In genomic region chr6:33802186-33803061, GRCh38 we compare ENCODE assay signal across 22 cellular contexts. TPM values are rescaled to one million over a fixed set of nuclear protein-coding genes. Genes with fewer than 3 reads are reported as not detected.
DNase-seq lines count a peak whose midpoint lies in the region; ATAC-seq, FAIRE-seq and TF ChIP-seq lines count a peak whose summit lies in the region.
"Had no signal": no experiment of that assay in that cellular context is flagged by ENCODE, and none has a peak within 500 bp of the region (broad histone marks: within the 10 kb centered on the region; RNA-seq: fewer than 3 reads in every experiment).

No MANE protein-coding gene starts in this region.

- H2BK15ac ChIP-seq in neuronal stem cell (ENCODE audit: low read length) = no peak overlapping the region

- H4K91ac ChIP-seq in neuronal stem cell (ENCODE audit: low read depth, low read length, poor library complexity) = no peak overlapping the region

- H3K27me3 ChIP-seq in astrocyte (ENCODE audit: insufficient read depth, low read length) (peaks cover 13% of the 10 kb centered on the region), neuronal stem cell (ENCODE audit: control insufficient read depth in 3 of 3, insufficient read depth in 3 of 3, low read depth in 1 of 3, low read length in 3 of 3) (no peaks in the 10 kb centered on the region)

- H3K4me2 ChIP-seq in astrocyte (ENCODE audit: low read length) = peak overlapping the region; percentile 46
- H3K4me2 ChIP-seq in neuronal stem cell (ENCODE audit: insufficient read depth, low read length, poor library complexity, severe bottlenecking) = no peak overlapping the region

- WGBS in neuronal stem cell (ENCODE audit: extremely low coverage in 2 of 2, insufficient read length in 2 of 2, insufficient replicate concordance in 1 of 2), 2 donors = no CpG with 5 or more reads among the region's 15 CpGs

- no peak overlapping the region for H2BK120ac ChIP-seq in neuronal stem cell (ENCODE audit: low read depth, low read length)

- no peak overlapping the region for H3K23ac ChIP-seq in neuronal stem cell (ENCODE audit: low read depth, low read length, poor library complexity)

- H3K4me1 ChIP-seq in astrocyte (ENCODE audit: insufficient read depth, low read length) (peaks cover 8% of the 10 kb centered on the region), neuronal stem cell (ENCODE audit: control insufficient read depth in 2 of 2, insufficient read depth in 1 of 2, low read depth in 1 of 2, low read length in 2 of 2) (peaks cover 17 to 30% of the 10 kb centered on the region in 2 donors)
- H3K4me1 ChIP-seq: Caco-2 had no signal

- H3K36me3 ChIP-seq in astrocyte (ENCODE audit: insufficient read depth, low read length) (no peaks in the 10 kb centered on the region), neuronal stem cell (replicated peaks in 1 of 2; ENCODE audit: control insufficient read depth in 2 of 2, insufficient read depth in 2 of 2, low read length in 2 of 2) (no peaks in the 10 kb centered on the region)

- H2BK12ac ChIP-seq in neuronal stem cell (ENCODE audit: low read length) = no peak overlapping the region

- peaks cover 38% of the 10 kb centered on the region for H3K27me3 Mint-ChIP-seq in astrocyte (ENCODE audit: low read depth, unreplicated experiment)
- peaks cover 2% of the 10 kb centered on the region for H3K27me3 Mint-ChIP-seq in glutamatergic neuron (ENCODE audit: unreplicated experiment)

- H3K4me1 Mint-ChIP-seq in astrocyte (ENCODE audit: low read depth, unreplicated experiment) = peaks cover 8% of the 10 kb centered on the region
- H3K4me1 Mint-ChIP-seq in glutamatergic neuron (ENCODE audit: low read depth, unreplicated experiment) = peaks cover 52% of the 10 kb centered on the region

- no peak overlapping the region for H3K27ac Mint-ChIP-seq in astrocyte (ENCODE audit: unreplicated experiment)
- peak overlapping the region; percentile 36 for H3K27ac Mint-ChIP-seq in glutamatergic neuron (ENCODE audit: unreplicated experiment)
- H3K27ac Mint-ChIP-seq: CD4-positive, alpha-beta T cell had no signal

- no peak for ATAC-seq in GM21390 (IDR thresholded peaks at IDR 0.05; ENCODE audit: unreplicated experiment)
- ATAC-seq in HG02759 (IDR thresholded peaks at IDR 0.05; ENCODE audit: unreplicated experiment) = no peak

- no peak for TF ChIP-seq CTCF in astrocyte (IDR thresholded peaks at IDR 0.05; ENCODE audit: insufficient read depth, low read depth, low read length)
- no peak for TF ChIP-seq CTCF in glutamatergic neuron (IDR thresholded peaks at IDR 0.05; ENCODE audit: partially characterized antibody, unreplicated experiment)

- no peak overlapping the region for H3K4me3 Mint-ChIP-seq in astrocyte (ENCODE audit: unreplicated experiment)
- no peak overlapping the region for H3K4me3 Mint-ChIP-seq in glutamatergic neuron (ENCODE audit: unreplicated experiment)
- H3K4me3 Mint-ChIP-seq: CD4-positive, alpha-beta T cell had no signal

- H2AFZ ChIP-seq in astrocyte (ENCODE audit: low read depth, low read length) = peak overlapping the region; percentile 42
- peak overlapping the region; percentile 72 for H2AFZ ChIP-seq in neuronal stem cell (ENCODE audit: low read length)

- H3K9me3 ChIP-seq in astrocyte (ENCODE audit: insufficient read depth, low read depth, low read length) (no peaks in the 10 kb centered on the region), neuronal stem cell (replicated peaks in 1 of 2; ENCODE audit: control insufficient read depth in 2 of 2, insufficient read depth in 1 of 2, low read depth in 1 of 2, low read length in 2 of 2) (no peaks in the 10 kb centered on the region)
- H3K9me3 ChIP-seq: Caco-2 had no signal

- H4K8ac ChIP-seq in neuronal stem cell (ENCODE audit: low read depth, low read length) = no peak overlapping the region

- no peak for FAIRE-seq in astrocyte (lab: Jason Lieb, UNC)
- FAIRE-seq: A204.1, GM12892, GM18507 had no signal

- peak overlapping the region; percentile 7 for H2AK5ac ChIP-seq in neuronal stem cell (ENCODE audit: low read depth, low read length)

- no peaks in the 10 kb centered on the region for H3K9me3 Mint-ChIP-seq in astrocyte (ENCODE audit: unreplicated experiment)
- H3K9me3 Mint-ChIP-seq in glutamatergic neuron (ENCODE audit: unreplicated experiment) = peaks cover 13% of the 10 kb centered on the region
- H3K9me3 Mint-ChIP-seq: CD4-positive, alpha-beta T cell had no signal

- H3K18ac ChIP-seq in neuronal stem cell (ENCODE audit: low read length) = peak overlapping the region; percentile 86

- H3K27ac ChIP-seq in astrocyte (ENCODE audit: low read depth, low read length) (no peak overlapping the region), neuronal stem cell (replicated peaks; ENCODE audit: low read length) (no peak overlapping the region)

- H3K36me3 Mint-ChIP-seq in astrocyte (ENCODE audit: low read depth, unreplicated experiment) (peaks cover 2% of the 10 kb centered on the region), glutamatergic neuron (ENCODE audit: unreplicated experiment) (no peaks in the 10 kb centered on the region)

- no peaks in the 10 kb centered on the region for H3K79me1 ChIP-seq in neuronal stem cell (ENCODE audit: low read depth, low read length)

- no peak overlapping the region for H3K4ac ChIP-seq in neuronal stem cell (ENCODE audit: low read length)

- DNase-seq in Daoy (ENCODE audit: low read depth) = peak; percentile 60
- no peak for DNase-seq in astrocyte (ENCODE audit: low read depth)
- DNase-seq in glutamatergic neuron = no peak
- DNase-seq in neuronal stem cell (ENCODE audit: low spot score) = no peak
- DNase-seq in NOMO-1 treated with dmso at 0.1 percent for 144 hours (lab: John Stamatoyannopoulos, UW; ENCODE audit: unreplicated experiment) = no peak
- no peak for DNase-seq in amniotic stem cell (lab: John Stamatoyannopoulos, UW)
- DNase-seq: Caco-2; CD4-positive, alpha-beta T cell; GOT3; KBM-7; NCI-H1105 treated with DMSO at 0.1 percent for 48 hours; NCI-H1694; NCI-H510A treated with DMSO at 0.1 percent for 48 hours; NCI-H774; OCI-M1; SHP77 treated with DMSO at 0.1 percent for 48 hours had no signal

- H3K4me3 ChIP-seq in astrocyte (ENCODE audit: insufficient read depth, low read depth, low read length) = no peak overlapping the region
- no peak overlapping the region for H3K4me3 ChIP-seq in neuronal stem cell (ENCODE audit: low read length in 2 of 2)

- H2BK5ac ChIP-seq in neuronal stem cell (ENCODE audit: low read length) = no peak overlapping the region

- H3K9ac ChIP-seq in astrocyte (ENCODE audit: low read length) = no peak overlapping the region
- no peak overlapping the region for H3K9ac ChIP-seq in neuronal stem cell (ENCODE audit: low read depth, low read length, poor library complexity)

- no peak overlapping the region for H3K14ac ChIP-seq in neuronal stem cell (ENCODE audit: low read length)

- no peaks in the 10 kb centered on the region for H3K79me2 ChIP-seq in astrocyte (ENCODE audit: insufficient read depth, low read length)

- no peaks in the 10 kb centered on the region for H4K20me1 ChIP-seq in astrocyte (ENCODE audit: insufficient read depth, low read length)

RNA-seq across cellular contexts. Expression of gene MLN, which starts 1.4 kb away (rescaled TPM):
- total RNA-seq in Daoy (2014; rRNA removed; shearing (Covaris generic)) = not detected in 2 replicates
- total RNA-seq in astrocyte (not detected in 2 replicates), glutamatergic neuron (ENCODE audit: unreplicated experiment) (not detected)
- not detected for polyA plus RNA-seq in neuronal stem cell (2013, experiment 1 of 2)
- not detected for polyA plus RNA-seq in neuronal stem cell (2013, experiment 2 of 2)
- total RNA-seq: Caco-2; CD4-positive, alpha-beta T cell had no signal
- polyA plus RNA-seq: BJ had no signal

RNA-seq across cellular contexts. Expression of gene LEMD2, which starts 13.5 kb away (rescaled TPM):
- 63.3 and 71.0 TPM in 2 replicates for total RNA-seq in Daoy (2014; rRNA removed; shearing (Covaris generic))
- total RNA-seq in astrocyte (57.1 and 62.2 TPM in 2 replicates), glutamatergic neuron (ENCODE audit: unreplicated experiment) (82.4 TPM)
- polyA plus RNA-seq in neuronal stem cell (2013, experiment 1 of 2) = 30.6 TPM
- polyA plus RNA-seq in neuronal stem cell (2013, experiment 2 of 2) = 30.2 TPM

RNA-seq across cellular contexts. Expression of gene IP6K3, which starts 55.7 kb away (rescaled TPM):
- total RNA-seq in Daoy (2014; rRNA removed; shearing (Covaris generic)) = not detected in 2 replicates
- total RNA-seq in astrocyte (4.5 and 4.6 TPM in 2 replicates), glutamatergic neuron (ENCODE audit: unreplicated experiment) (2.7 TPM)
- 1.7 TPM for polyA plus RNA-seq in neuronal stem cell (2013, experiment 1 of 2)
- polyA plus RNA-seq in neuronal stem cell (2013, experiment 2 of 2) = 1.4 TPM
- total RNA-seq: CD4-positive, alpha-beta T cell had no signal
